In the genomic region with DNA sequence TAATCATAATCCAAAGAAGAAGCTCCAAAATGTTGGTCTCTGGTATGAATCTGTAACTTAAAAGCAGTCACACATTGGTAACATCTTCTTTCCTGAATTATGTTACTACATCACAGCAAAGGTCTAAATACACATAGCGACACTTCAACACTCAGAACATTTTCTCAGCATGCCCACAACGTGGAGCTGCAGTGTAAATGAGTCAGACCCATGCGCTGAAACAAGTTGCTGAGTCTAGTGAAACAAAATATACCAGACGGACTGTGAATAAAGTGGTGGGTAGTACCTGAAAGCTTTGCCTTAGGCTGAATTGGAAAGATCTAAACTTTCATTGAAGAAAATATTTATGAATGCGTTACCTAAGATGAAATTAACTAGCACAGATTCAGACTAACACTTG, we compare ENCODE assay signal across 11 cellular contexts. TPM values are rescaled to one million over a fixed set of nuclear protein-coding genes. Genes with fewer than 3 reads are reported as not detected.
DNase-seq lines count a peak whose midpoint lies in the region; ATAC-seq, FAIRE-seq and TF ChIP-seq lines count a peak whose summit lies in the region.
"Had no signal": no experiment of that assay in that cellular context is flagged by ENCODE, and none has a peak within 500 bp of the region (broad histone marks: within the 10 kb centered on the region; RNA-seq: fewer than 3 reads in every experiment).

No MANE protein-coding gene starts in this region.

- DNase-seq in NCI-H2171 treated with DMSO at 0.1 percent for 48 hours (lab: John Stamatoyannopoulos, UW) = peak; percentile 48
- DNase-seq in NCI-H2171 (lab: John Stamatoyannopoulos, UW) = no peak
- DNase-seq in RCC 7860 (ENCODE audit: low spot score) = peak; percentile 7
- DNase-seq in fibroblast of pulmonary artery (ENCODE audit: low read depth) = peak; percentile 39
- no peak for DNase-seq in gastrocnemius medialis
- no peak for DNase-seq in stimulated activated CD4-positive, alpha-beta T cell treated with anti-CD3 and anti-CD28 coated beads, Interleukin-2, amount 100 ng/mL, for 48 hours
- DNase-seq: uterus had no signal

- H3K27ac ChIP-seq in gastrocnemius medialis = no peak overlapping the region
- H3K27ac ChIP-seq: BLaER1 treated with 17β-estradiol and CSF1 and Interleukin-3, amounts not matched to agents 10 nM and 100 nM; SJSA1; uterus had no signal

- TF ChIP-seq CTCF in fibroblast of pulmonary artery (IDR thresholded peaks at IDR 0.05; ENCODE audit: low read length, missing control alignments) (peak; percentile 20), gastrocnemius medialis (IDR thresholded peaks at IDR 0.05 in 4 of 5, conservative IDR thresholded peaks at IDR 0.05 in 1 of 5) (no peak)

- intact Hi-C loops in gastrocnemius medialis (cut with DNase I; ENCODE audit: low total_unique reads) = no loop called here

- H3K27me3 ChIP-seq in gastrocnemius medialis = peaks cover 0 to 3% (median 0%) of the 10 kb centered on the region in 3 donors
- H3K27me3 ChIP-seq: BLaER1 treated with 17β-estradiol and CSF1 and Interleukin-3, amounts not matched to agents 10 nM and 100 nM; SJSA1 had no signal

- no peaks in the 10 kb centered on the region for H3K9me3 ChIP-seq in gastrocnemius medialis
- H3K9me3 ChIP-seq: BLaER1 treated with 17β-estradiol and CSF1 and Interleukin-3, amounts not matched to agents 10 nM and 100 nM; SJSA1; uterus had no signal

- ATAC-seq in gastrocnemius medialis (peak; percentile 68 to 96), GM21786 (IDR thresholded peaks at IDR 0.05; ENCODE audit: unreplicated experiment) (no peak), HG03565 (IDR thresholded peaks at IDR 0.05; ENCODE audit: unreplicated experiment) (no peak)

- in situ Hi-C loops in gastrocnemius medialis (cut with MboI; ENCODE audit: low sequenced_read_pairs in 4 of 4) = loop anchor here in 2 of 4 donors (10.0 to 25.0 kb wide), 2 partner anchors 296 to 308 kb away; no protein-coding TSS in a partner anchor

- FAIRE-seq in RCC 7860 (lab: Jason Lieb, UNC) = no peak

- H3K4me1 ChIP-seq in gastrocnemius medialis = peaks cover 0 to 12% of the 10 kb centered on the region in 2 donors
- H3K4me1 ChIP-seq: SJSA1, uterus had no signal

- H3K4me3 ChIP-seq in fibroblast of pulmonary artery (replicated peaks; ENCODE audit: low read depth, low read length) (no peak overlapping the region), gastrocnemius medialis (no peak overlapping the region)
- H3K4me3 ChIP-seq: BLaER1 treated with 17β-estradiol and CSF1 and Interleukin-3, amounts not matched to agents 10 nM and 100 nM; SJSA1; uterus had no signal

- no peak for TF ChIP-seq POLR2A in gastrocnemius medialis (IDR thresholded peaks at IDR 0.05)

- H3K36me3 ChIP-seq in gastrocnemius medialis = no peaks in the 10 kb centered on the region
- H3K36me3 ChIP-seq: BLaER1 treated with 17β-estradiol and CSF1 and Interleukin-3, amounts not matched to agents 10 nM and 100 nM; SJSA1; uterus had no signal

RNA-seq across cellular contexts. Expression of a gene that starts 33.2 kb away (rescaled TPM):
- total RNA-seq in gastrocnemius medialis = 10 to 100 TPM in 2 of 4 donors, 1 to 10 TPM in 2; 2.5 to 55.5 (median 22.9) TPM

Comparison
In these comparisons a context has a peak if more than half of its experiments do, and no peak if none do; other contexts are left out.
1. DNase-seq: peak in NCI-H2171 treated with DMSO at 0.1 percent for 48 hours (single experiment), RCC 7860 (single experiment) and fibroblast of pulmonary artery (single experiment); none in NCI-H2171 (single experiment), gastrocnemius medialis (0 of 2) and stimulated activated CD4-positive, alpha-beta T cell treated with anti-CD3 and anti-CD28 coated beads, Interleukin-2, amount 100 ng/mL, for 48 hours (0 of 2).
2. ATAC-seq: peak in gastrocnemius medialis (2 of 2); none in GM21786 (single experiment) and HG03565 (single experiment).